In genomic region chr15:77027111-77027696, GRCh38 we compare ENCODE assay signal across 11 cellular contexts. TPM values are rescaled to one million over a fixed set of nuclear protein-coding genes. Genes with fewer than 3 reads are reported as not detected.
DNase-seq lines count a peak whose midpoint lies in the region; ATAC-seq and TF ChIP-seq lines count a peak whose summit lies in the region.
"Had no signal": no experiment of that assay in that cellular context is flagged by ENCODE, and none has a peak within 500 bp of the region (broad histone marks: within the 10 kb centered on the region; RNA-seq: fewer than 3 reads in every experiment).

No MANE protein-coding gene starts in this region.

- CTCF ChIA-PET in activated naive CD4-positive, alpha-beta T cell treated with anti-CD3 and anti-CD28 coated beads, Interleukin-2, amount 10 ng/mL, durations not matched to agents 7 days and 5 days (lab: Charles Lee) = interaction anchor here (7.0 kb wide), 1 partner anchor 52 kb away, joined by 103 read pairs; no protein-coding TSS in a partner anchor

- H3K27me3 ChIP-seq in upper lobe of right lung = no peaks in the 10 kb centered on the region

- no peaks in the 10 kb centered on the region for H3K4me1 ChIP-seq in upper lobe of right lung
- H3K4me1 ChIP-seq: parathyroid adenoma had no signal

- intact Hi-C loops in upper lobe of right lung (cut with DNase I) = no loop called here

- peaks cover 29% of the 10 kb centered on the region for H3K4me1 Mint-ChIP-seq in activated naive CD4-positive, alpha-beta T cell treated with anti-CD3 and anti-CD28 coated beads, Interleukin-2, amount 10 ng/mL, durations not matched to agents 7 days and 5 days

- peak overlapping the region; percentile 64 for H3K27ac Mint-ChIP-seq in activated naive CD4-positive, alpha-beta T cell treated with anti-CD3 and anti-CD28 coated beads, Interleukin-2, amount 10 ng/mL, durations not matched to agents 7 days and 5 days

- no peaks in the 10 kb centered on the region for H3K9me3 ChIP-seq in upper lobe of right lung
- H3K9me3 ChIP-seq: lower lobe of right lung had no signal

- no peak overlapping the region for H3K4me3 Mint-ChIP-seq in activated naive CD4-positive, alpha-beta T cell treated with anti-CD3 and anti-CD28 coated beads, Interleukin-2, amount 10 ng/mL, durations not matched to agents 7 days and 5 days

- no peaks in the 10 kb centered on the region for H3K27me3 Mint-ChIP-seq in activated naive CD4-positive, alpha-beta T cell treated with anti-CD3 and anti-CD28 coated beads, Interleukin-2, amount 10 ng/mL, durations not matched to agents 7 days and 5 days

- ATAC-seq in upper lobe of right lung (no peak), HG03571 (IDR thresholded peaks at IDR 0.05; ENCODE audit: unreplicated experiment) (no peak)

- peak; percentile 1 for DNase-seq in stimulated activated CD4-positive, alpha-beta T cell treated with anti-CD3 and anti-CD28 coated beads, Interleukin-15, amount 100 ng/mL, for 24 hours
- no peak for DNase-seq in stimulated activated CD4-positive, alpha-beta T cell treated with anti-CD3 and anti-CD28 coated beads, Interleukin-4, amount 100 ng/mL, for 24 hours
- DNase-seq in activated naive CD4-positive, alpha-beta T cell treated with anti-CD3 and anti-CD28 coated beads, Interleukin-2, amount 10 ng/mL, durations not matched to agents 7 days and 5 days = peak; percentile 13
- DNase-seq in mesenteric fat pad (ENCODE audit: low spot score) (peak; percentile 77), upper lobe of right lung (peak; percentile 45), SW480 (ENCODE audit: low spot score) (no peak), HuH-7 (ENCODE audit: low spot score) (no peak)

- H3K9me3 Mint-ChIP-seq in activated naive CD4-positive, alpha-beta T cell treated with anti-CD3 and anti-CD28 coated beads, Interleukin-2, amount 10 ng/mL, durations not matched to agents 7 days and 5 days = no peaks in the 10 kb centered on the region

- no peaks in the 10 kb centered on the region for H3K36me3 ChIP-seq in upper lobe of right lung
- H3K36me3 ChIP-seq: lower lobe of right lung had no signal

- peaks cover 60% of the 10 kb centered on the region for H3K36me3 Mint-ChIP-seq in activated naive CD4-positive, alpha-beta T cell treated with anti-CD3 and anti-CD28 coated beads, Interleukin-2, amount 10 ng/mL, durations not matched to agents 7 days and 5 days

- no peak for TF ChIP-seq CTCF in upper lobe of right lung (IDR thresholded peaks at IDR 0.05)

- H3K4me3 ChIP-seq in upper lobe of right lung = no peak overlapping the region

- no peak overlapping the region for H3K27ac ChIP-seq in upper lobe of right lung
- H3K27ac ChIP-seq: C4-2B, lower lobe of right lung, parathyroid adenoma had no signal

RNA-seq across cellular contexts. Expression of gene PSTPIP1, which starts 32.3 kb away (rescaled TPM):
- 24.8 TPM for total RNA-seq in mesenteric fat pad
- total RNA-seq in upper lobe of right lung = 16.0 TPM

RNA-seq across cellular contexts. Expression of gene TSPAN3, which starts 43.7 kb away (rescaled TPM):
- 558 TPM for total RNA-seq in mesenteric fat pad
- 359 TPM for total RNA-seq in upper lobe of right lung

Comparison
In these comparisons a context has a peak if more than half of its experiments do, and no peak if none do; other contexts are left out.
1. DNase-seq: peak in stimulated activated CD4-positive, alpha-beta T cell treated with anti-CD3 and anti-CD28 coated beads, Interleukin-15, amount 100 ng/mL, for 24 hours (single experiment), activated naive CD4-positive, alpha-beta T cell treated with anti-CD3 and anti-CD28 coated beads, Interleukin-2, amount 10 ng/mL, durations not matched to agents 7 days and 5 days (single experiment), mesenteric fat pad (single experiment) and upper lobe of right lung (single experiment); none in stimulated activated CD4-positive, alpha-beta T cell treated with anti-CD3 and anti-CD28 coated beads, Interleukin-4, amount 100 ng/mL, for 24 hours (single experiment), SW480 (single experiment) and HuH-7 (single experiment).